In the genomic region with DNA sequence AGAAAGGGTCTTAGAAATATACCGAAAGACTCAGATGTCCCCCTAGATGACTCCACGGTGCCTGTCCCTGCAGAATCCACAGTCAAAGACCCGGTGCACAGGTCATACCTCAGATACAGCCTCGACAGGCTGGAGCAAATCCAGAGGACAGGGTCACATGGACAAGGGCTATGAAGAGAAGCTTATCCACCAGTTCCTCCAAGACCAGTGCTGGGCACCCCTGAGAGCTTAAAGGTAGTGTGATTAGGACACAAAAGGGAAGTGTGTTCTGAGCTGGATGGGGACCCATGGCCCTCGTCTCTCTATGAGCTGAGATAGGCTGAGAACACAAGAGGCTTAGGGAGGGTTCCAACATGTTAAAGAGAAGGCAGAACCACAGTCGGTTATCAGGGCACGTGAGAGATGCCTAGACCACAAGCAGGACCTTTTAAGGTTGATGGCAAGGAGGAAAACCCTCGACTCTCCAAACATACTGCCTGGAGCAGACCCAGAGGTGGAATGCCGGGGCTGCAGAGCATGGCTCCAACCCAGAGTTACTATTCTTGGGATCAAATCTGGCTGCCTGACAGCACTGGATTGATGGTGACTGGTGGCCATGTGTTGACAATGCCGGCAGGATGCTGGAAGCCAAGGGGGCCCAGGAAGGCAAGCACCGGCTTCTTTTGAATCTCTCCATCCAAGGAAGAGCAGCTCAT, we compare ENCODE assay signal across 19 cellular contexts. TPM values are rescaled to one million over a fixed set of nuclear protein-coding genes. Genes with fewer than 3 reads are reported as not detected.
DNase-seq lines count a peak whose midpoint lies in the region; ATAC-seq and TF ChIP-seq lines count a peak whose summit lies in the region.
"Had no signal": no experiment of that assay in that cellular context is flagged by ENCODE, and none has a peak within 500 bp of the region (broad histone marks: within the 10 kb centered on the region; RNA-seq: fewer than 3 reads in every experiment).

No MANE protein-coding gene starts in this region.

- intact Hi-C loops in left cardiac atrium (cut with DNase I) (no loop called here), prostate gland (cut with DNase I) (no loop called here), testis (cut with DNase I; ENCODE audit: low total_unique reads) (no loop called here)

- H3K9me3 ChIP-seq in prostate gland: no peaks in the 10 kb centered on the region
- H3K9me3 ChIP-seq in testis: no peaks in the 10 kb centered on the region
- H3K9me3 ChIP-seq: A549, MG63 had no signal

- ATAC-seq in left cardiac atrium: peak; percentile 70
- ATAC-seq in HG02885 (IDR thresholded peaks at IDR 0.05; ENCODE audit: poor library complexity, unreplicated experiment): no peak
- ATAC-seq: A549, HepG2, Panc1 had no signal

- H3K27ac ChIP-seq in coronary artery: peak overlapping the region; percentile 86 to 91
- H3K27ac ChIP-seq in prostate gland: peak overlapping the region; percentile 50 to 55
- H3K27ac ChIP-seq in testis: peak overlapping the region; percentile 50 to 74
- H3K27ac ChIP-seq: A549, C4-2B, KMS-11 had no signal

- H3K27me3 ChIP-seq in prostate gland (replicated peaks; ENCODE audit: insufficient read depth): no peaks in the 10 kb centered on the region
- no peaks in the 10 kb centered on the region for H3K27me3 ChIP-seq in testis

- WGBS in prostate gland: 75% methylated on average over 11 of the region's 11 CpGs
- 52 to 65% methylated on average over 8 to 11 of the region's 11 CpGs for WGBS in testis, 2 donors

- H3K36me3 ChIP-seq in prostate gland (no peaks in the 10 kb centered on the region), testis (ENCODE audit: low read depth, missing control alignments) (no peaks in the 10 kb centered on the region)
- H3K36me3 ChIP-seq: MG63 had no signal

- no peak for DNase-seq in coronary artery (ENCODE audit: low spot score)
- peak; percentile 65 for DNase-seq in left cardiac atrium
- DNase-seq in prostate gland (ENCODE audit: low spot score): no peak
- DNase-seq in testis: no peak
- DNase-seq in UCSD-AML1 (lab: John Stamatoyannopoulos, UW; ENCODE audit: unreplicated experiment): no peak
- DNase-seq in NCI-H1092 treated with DMSO at 0.1 percent for 48 hours (lab: John Stamatoyannopoulos, UW): no peak
- no peak for DNase-seq in activated CD4-positive, CD25-positive, alpha-beta regulatory T cell treated with anti-CD3 and anti-CD28 coated beads, Interleukin-2, amount 50 U/mL, for 72 hours
- DNase-seq: COR-L47, MG63, NCI-H1105, NCI-H2029, NCI-H510A, NCI-H82 had no signal

- TF ChIP-seq POLR2A in prostate gland (IDR thresholded peaks at IDR 0.05) (no peak), testis (IDR thresholded peaks at IDR 0.05) (no peak)

- no peaks in the 10 kb centered on the region for H3K4me1 ChIP-seq in prostate gland (replicated peaks)
- peaks cover 57% of the 10 kb centered on the region for H3K4me1 ChIP-seq in testis
- H3K4me1 ChIP-seq: A549 had no signal

- TF ChIP-seq CTCF in coronary artery (IDR thresholded peaks at IDR 0.05) (no peak), prostate gland (IDR thresholded peaks at IDR 0.05) (no peak), testis (IDR thresholded peaks at IDR 0.05) (no peak)

- H3K4me3 ChIP-seq in coronary artery: peak overlapping the region; percentile 40
- no peak overlapping the region for H3K4me3 ChIP-seq in prostate gland
- H3K4me3 ChIP-seq in testis: no peak overlapping the region
- H3K4me3 ChIP-seq: A549, MG63 had no signal

RNA-seq across cellular contexts. Expression of gene ADCY5, which starts 46.9 kb away (rescaled TPM):
- 100 to 1,000 TPM; 104 to 134 TPM for total RNA-seq in left cardiac atrium
- total RNA-seq in prostate gland: 10 to 100 TPM; 12.9 to 69.6 TPM
- total RNA-seq in testis: 10 to 100 TPM; 33.6 to 41.6 TPM
- polyA plus RNA-seq in testis (ENCODE audit: insufficient read depth, low read depth, low replicate concordance): 16.5 TPM
- total RNA-seq: HepG2 had no signal
- polyA plus RNA-seq: HepG2 had no signal
